In the genomic region with DNA sequence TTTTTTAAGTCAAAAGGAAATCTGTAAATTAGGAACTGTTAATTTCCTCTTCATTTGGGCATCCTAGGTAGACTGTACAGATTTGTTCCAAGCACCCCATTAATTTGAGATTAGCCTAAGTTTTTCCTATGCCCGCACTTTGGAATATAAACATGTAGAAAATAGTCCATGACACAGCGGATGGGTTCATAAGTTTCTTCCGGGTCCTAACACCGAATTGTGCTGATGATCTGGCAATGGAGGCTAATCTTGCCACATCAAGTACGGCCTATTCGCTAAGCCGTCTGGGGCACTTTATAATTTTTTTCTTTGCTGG, we compare ENCODE assay signal across 8 cellular contexts. TPM values are rescaled to one million over a fixed set of nuclear protein-coding genes. Genes with fewer than 3 reads are reported as not detected.
A peak's percentile ranks its signal among the peaks of the same experiment; 100 is the strongest.
DNase-seq lines count a peak whose midpoint lies in the region; ATAC-seq and TF ChIP-seq lines count a peak whose summit lies in the region.

No MANE protein-coding gene starts in this region.

- peak overlapping the region; percentile 77 to 90 for H3K9ac ChIP-seq in duodenal mucosa (ENCODE audit: low read depth in 1 of 2, low read length in 2 of 2)

- no peaks in the 10 kb centered on the region for H3K27me3 ChIP-seq in duodenal mucosa (ENCODE audit: control insufficient read depth in 1 of 2, insufficient read depth in 2 of 2, low read length in 2 of 2)

- H3K9me3 Mint-ChIP-seq in nephron progenitor cell: peaks cover 19% of the 10 kb centered on the region

- no peaks in the 10 kb centered on the region for H3K27me3 Mint-ChIP-seq in nephron progenitor cell (ENCODE audit: low read depth, poor library complexity)

- H3K4me1 Mint-ChIP-seq in nephron progenitor cell: peaks cover 26% of the 10 kb centered on the region

- no peaks in the 10 kb centered on the region for H3K36me3 ChIP-seq in duodenal mucosa (ENCODE audit: control insufficient read depth in 1 of 2, insufficient read depth in 2 of 2, low read length in 2 of 2)

- H3K4me1 ChIP-seq in duodenal mucosa (ENCODE audit: control insufficient read depth in 1 of 2, insufficient read depth in 2 of 2, low read length in 2 of 2): peaks cover 0 to 3% of the 10 kb centered on the region in 2 donors

- H3K36me3 Mint-ChIP-seq in nephron progenitor cell (ENCODE audit: low read depth): peaks cover 5% of the 10 kb centered on the region

- no peak for TF ChIP-seq CTCF in nephron progenitor cell (IDR thresholded peaks at IDR 0.05)

- ATAC-seq in GM19351 (IDR thresholded peaks at IDR 0.05; ENCODE audit: unreplicated experiment) (peak; percentile 4), GM21367 (IDR thresholded peaks at IDR 0.05; ENCODE audit: unreplicated experiment) (no peak)

- no peak for DNase-seq in Jurkat, Clone E6-1 (ENCODE audit: low read depth, low spot score)
- no peak for DNase-seq in nephron progenitor cell
- no peak for DNase-seq in NCI-H1694 (lab: John Stamatoyannopoulos, UW)
- no peak for DNase-seq in HPDE6-E6E7 (ENCODE audit: extremely low spot score)
- no peak for DNase-seq in cerebellar cortex (ENCODE audit: low spot score)

- peak overlapping the region; percentile 100 for H3K27ac Mint-ChIP-seq in nephron progenitor cell

- H3K27ac ChIP-seq in duodenal mucosa (ENCODE audit: low read depth, low read length): peak overlapping the region; percentile 92

- H3K4me3 Mint-ChIP-seq in nephron progenitor cell: peak overlapping the region; percentile 91

- H3K4me3 ChIP-seq in Jurkat, Clone E6-1 (ENCODE audit: low read length): peak overlapping the region; percentile 70
- H3K4me3 ChIP-seq in duodenal mucosa (ENCODE audit: low read depth in 1 of 2, low read length in 2 of 2): peak overlapping the region; percentile 75 to 82

- no peaks in the 10 kb centered on the region for H3K9me3 ChIP-seq in duodenal mucosa (ENCODE audit: control insufficient read depth in 1 of 2, low read length in 2 of 2)

RNA-seq across cellular contexts. Expression of a gene that starts 1.2 kb away (rescaled TPM):
- 16.5 TPM for polyA plus RNA-seq in Jurkat, Clone E6-1 (2012; ENCODE audit: insufficient read depth, insufficient read length)
